ENCODE assay signal across 18 cellular contexts in genomic region chr1:111706921-111707320, GRCh38. TPM values are rescaled to one million over a fixed set of nuclear protein-coding genes. Genes with fewer than 3 reads are reported as not detected.
DNase-seq lines count a peak whose midpoint lies in the region; ATAC-seq and TF ChIP-seq lines count a peak whose summit lies in the region.
"Had no signal": no experiment of that assay in that cellular context is flagged by ENCODE, and none has a peak within 500 bp of the region (broad histone marks: within the 10 kb centered on the region; RNA-seq: fewer than 3 reads in every experiment).

No MANE protein-coding gene starts in this region.

- no peak overlapping the region for H3K4me3 ChIP-seq in lower leg skin (ENCODE audit: low read depth, poor library complexity, severe bottlenecking)
- H3K4me3 ChIP-seq: psoas muscle, uterus had no signal

- H3K36me3 Mint-ChIP-seq in activated T-cell treated with anti-CD3 and anti-CD28 coated beads, Interleukin-2, amount 50 U/mL, for 72 hours (ENCODE audit: insufficient read depth in 2 of 2), result peaks cover 1 to 31% of the 10 kb centered on the region in 2 donors
- H3K36me3 Mint-ChIP-seq in activated T-helper 17 cell treated with anti-CD3 and anti-CD28 coated beads, Interleukin-2, amount 50 U/mL, for 72 hours (ENCODE audit: low read depth), result peaks cover 100% of the 10 kb centered on the region

- TF ChIP-seq POLR2A in lower leg skin (IDR thresholded peaks at IDR 0.05), result no peak

- intact Hi-C loops in lower leg skin (cut with DNase I; ENCODE audit: low total_unique reads), result no loop called here

- no peak overlapping the region for H3K4me3 Mint-ChIP-seq in activated T-cell treated with anti-CD3 and anti-CD28 coated beads, Interleukin-2, amount 50 U/mL, for 72 hours
- no peak overlapping the region for H3K4me3 Mint-ChIP-seq in activated T-helper 17 cell treated with anti-CD3 and anti-CD28 coated beads, Interleukin-2, amount 50 U/mL, for 72 hours
- H3K4me3 Mint-ChIP-seq: activated naive CD8-positive, alpha-beta T cell; nephron progenitor cell had no signal

- H3K4me1 Mint-ChIP-seq in activated T-cell treated with anti-CD3 and anti-CD28 coated beads, Interleukin-2, amount 50 U/mL, for 72 hours (ENCODE audit: low read depth), result peaks cover 47% of the 10 kb centered on the region
- peaks cover 17% of the 10 kb centered on the region for H3K4me1 Mint-ChIP-seq in activated T-helper 17 cell treated with anti-CD3 and anti-CD28 coated beads, Interleukin-2, amount 50 U/mL, for 72 hours
- H3K4me1 Mint-ChIP-seq: nephron progenitor cell had no signal

- ATAC-seq in activated T-cell treated with anti-CD3 and anti-CD28 coated beads, Interleukin-2, amount 50 U/mL, for 72 hours (replicated peaks in 1 of 2), result no peak
- ATAC-seq in activated T-helper 17 cell treated with anti-CD3 and anti-CD28 coated beads, Interleukin-2, amount 50 U/mL, for 72 hours (replicated peaks), result no peak
- ATAC-seq in HG02938 (IDR thresholded peaks at IDR 0.05; ENCODE audit: unreplicated experiment), result no peak
- ATAC-seq: psoas muscle had no signal

- H3K27ac Mint-ChIP-seq in activated T-cell treated with anti-CD3 and anti-CD28 coated beads, Interleukin-2, amount 50 U/mL, for 72 hours, result peak overlapping the region; percentile 76
- H3K27ac Mint-ChIP-seq in activated T-helper 17 cell treated with anti-CD3 and anti-CD28 coated beads, Interleukin-2, amount 50 U/mL, for 72 hours, result peak overlapping the region; percentile 60
- H3K27ac Mint-ChIP-seq: nephron progenitor cell had no signal

- WGBS in lower leg skin, 2 donors, result 81 to 85% methylated on average over 2 of the region's 2 CpGs

- H3K9me3 Mint-ChIP-seq in activated T-cell treated with anti-CD3 and anti-CD28 coated beads, Interleukin-2, amount 50 U/mL, for 72 hours, result no peaks in the 10 kb centered on the region
- H3K9me3 Mint-ChIP-seq in activated T-helper 17 cell treated with anti-CD3 and anti-CD28 coated beads, Interleukin-2, amount 50 U/mL, for 72 hours, result no peaks in the 10 kb centered on the region
- H3K9me3 Mint-ChIP-seq: nephron progenitor cell had no signal

- no peak for DNase-seq in activated T-cell treated with anti-CD3 and anti-CD28 coated beads, Interleukin-2, amount 50 U/mL, for 72 hours
- no peak for DNase-seq in activated T-cell treated with anti-CD3 and anti-CD28 coated beads, Interleukin-2, amount 50 U/mL, for 48 hours
- DNase-seq in fibroblast of peridontal ligament (ENCODE audit: extremely low read depth) (peak; percentile 63), occipital lobe (lab: John Stamatoyannopoulos, UW) (no peak), cerebellum (ENCODE audit: low spot score) (no peak), lower leg skin (ENCODE audit: low spot score in 2 of 2) (no peak)
- DNase-seq: activated CD4-positive, alpha-beta T cell treated with anti-CD3 and anti-CD28 coated beads for 48 hours; activated T-cell treated with anti-CD3 and anti-CD28 coated beads for 4 hours; DMS153; NCI-H1694; NCI-H345; nephron progenitor cell; psoas muscle; stimulated activated CD4-positive, alpha-beta T cell treated with anti-CD3 and anti-CD28 coated beads, Interleukin-4, amount 100 ng/mL, for 4 hours; uterus had no signal

- TF ChIP-seq CTCF in lower leg skin (IDR thresholded peaks at IDR 0.05), result no peak

- no peaks in the 10 kb centered on the region for H3K27me3 Mint-ChIP-seq in activated T-cell treated with anti-CD3 and anti-CD28 coated beads, Interleukin-2, amount 50 U/mL, for 72 hours (ENCODE audit: low read depth)
- H3K27me3 Mint-ChIP-seq in activated T-helper 17 cell treated with anti-CD3 and anti-CD28 coated beads, Interleukin-2, amount 50 U/mL, for 72 hours, result no peaks in the 10 kb centered on the region
- H3K27me3 Mint-ChIP-seq: activated naive CD8-positive, alpha-beta T cell had no signal

RNA-seq across cellular contexts. Expression of gene INKA2, which starts 32.3 kb away (rescaled TPM):
- 1 to 10 TPM; 3.9 to 4.3 TPM for total RNA-seq in activated T-cell treated with anti-CD3 and anti-CD28 coated beads, Interleukin-2, amount 50 U/mL, for 72 hours
- total RNA-seq in activated T-helper 17 cell treated with anti-CD3 and anti-CD28 coated beads, Interleukin-2, amount 50 U/mL, for 72 hours, result 1 to 10 TPM; 2.0 to 3.8 TPM
- 0.94 TPM for total RNA-seq in occipital lobe
- total RNA-seq in cerebellum, result 15.9 TPM
- total RNA-seq in lower leg skin, result 1 to 10 TPM; 2.5 to 8.7 (median 4.8) TPM

RNA-seq across cellular contexts. Expression of gene DDX20, which starts 48.8 kb away (rescaled TPM):
- 10 to 100 TPM; 13.3 to 15.8 TPM for total RNA-seq in activated T-cell treated with anti-CD3 and anti-CD28 coated beads, Interleukin-2, amount 50 U/mL, for 72 hours
- total RNA-seq in activated T-helper 17 cell treated with anti-CD3 and anti-CD28 coated beads, Interleukin-2, amount 50 U/mL, for 72 hours, result 10 to 100 TPM in 1 of 2 donors, 1 to 10 TPM in 1; 9.0 to 22.5 TPM
- 22.6 TPM for total RNA-seq in occipital lobe
- total RNA-seq in cerebellum, result 19.6 TPM
- total RNA-seq in lower leg skin, result 10 to 100 TPM; 11.9 to 21.5 (median 16.2) TPM
